23 cellular contexts compared by ENCODE assay signal in the genomic region with DNA sequence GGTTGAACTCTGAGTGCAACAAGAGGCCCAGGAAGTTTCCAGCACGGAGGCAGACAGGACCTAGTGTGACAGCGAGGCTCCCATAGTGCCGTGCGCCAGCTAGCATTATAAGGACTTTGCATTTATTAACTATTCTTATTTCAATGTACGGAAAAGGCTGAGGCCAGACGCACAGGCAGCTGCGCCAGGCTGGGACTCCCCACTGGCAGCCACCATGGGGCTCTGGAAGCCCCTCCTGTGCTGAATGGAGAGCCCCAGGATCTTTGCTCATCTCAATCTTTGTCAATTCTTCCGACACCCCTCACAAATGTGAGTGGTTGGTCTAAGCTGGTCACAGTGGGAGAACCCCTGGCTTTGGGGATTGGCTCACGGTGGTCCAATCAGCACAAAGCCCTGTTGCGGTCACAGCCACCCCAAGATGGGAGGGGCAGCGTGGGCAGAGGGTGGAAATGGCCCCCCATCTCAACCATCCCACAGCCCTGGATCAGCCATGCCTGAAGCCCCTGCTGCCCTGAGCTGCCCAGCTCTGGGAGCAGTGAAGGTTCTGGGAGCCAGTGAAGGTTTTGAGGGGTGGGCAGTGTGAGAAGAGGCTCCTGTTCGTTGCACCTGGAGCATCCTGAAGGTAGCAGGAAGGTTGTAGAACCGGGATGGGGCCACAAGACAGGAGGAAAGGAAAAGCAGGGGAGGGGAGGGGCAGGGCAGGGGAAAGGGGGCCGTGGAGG. TPM values are rescaled to one million over a fixed set of nuclear protein-coding genes. Genes with fewer than 3 reads are reported as not detected.
DNase-seq lines count a peak whose midpoint lies in the region; ATAC-seq and TF ChIP-seq lines count a peak whose summit lies in the region.
"Had no signal": no experiment of that assay in that cellular context is flagged by ENCODE, and none has a peak within 500 bp of the region (broad histone marks: within the 10 kb centered on the region; RNA-seq: fewer than 3 reads in every experiment).

No MANE protein-coding gene starts in this region.

- H2BK120ac ChIP-seq in mesendoderm (ENCODE audit: low read depth, low read length) = no peak overlapping the region

- no peaks in the 10 kb centered on the region for H3K36me3 Mint-ChIP-seq in natural killer cell treated with Interleukin-12 subunit alpha and Interleukin-12 subunit beta and Interleukin-15 and Interleukin-18, amount 100 ng/mL, for 72 hours
- no peaks in the 10 kb centered on the region for H3K36me3 Mint-ChIP-seq in natural killer cell
- H3K36me3 Mint-ChIP-seq in activated T-cell treated with anti-CD3 and anti-CD28 coated beads, Interleukin-2, amount 50 U/mL, for 72 hours (ENCODE audit: insufficient read depth in 2 of 2) = peaks cover 0 to 3% of the 10 kb centered on the region in 2 donors

- H3K9me3 ChIP-seq in SU-DHL-6 (ENCODE audit: insufficient read depth, low read length) = no peaks in the 10 kb centered on the region
- no peaks in the 10 kb centered on the region for H3K9me3 ChIP-seq in upper lobe of right lung
- H3K9me3 ChIP-seq: heart left ventricle, ovary had no signal

- no peaks in the 10 kb centered on the region for H3K9me3 Mint-ChIP-seq in natural killer cell treated with Interleukin-12 subunit alpha and Interleukin-12 subunit beta and Interleukin-15 and Interleukin-18, amount 100 ng/mL, for 72 hours
- H3K9me3 Mint-ChIP-seq in natural killer cell = no peaks in the 10 kb centered on the region
- no peaks in the 10 kb centered on the region for H3K9me3 Mint-ChIP-seq in activated T-cell treated with anti-CD3 and anti-CD28 coated beads, Interleukin-2, amount 50 U/mL, for 72 hours
- H3K9me3 Mint-ChIP-seq: activated naive CD4-positive, alpha-beta T cell treated with anti-CD3 and anti-CD28 coated beads, Interleukin-2, amount 50 U/mL, for 72 hours had no signal

- no peaks in the 10 kb centered on the region for H4K20me1 ChIP-seq in SU-DHL-6 (ENCODE audit: low read depth, low read length)

- no peak overlapping the region for H3K9ac ChIP-seq in SU-DHL-6 (ENCODE audit: low read length)
- H3K9ac ChIP-seq in mesendoderm (ENCODE audit: low read length) = no peak overlapping the region

- H2BK15ac ChIP-seq in mesendoderm (replicated peaks; ENCODE audit: low read depth) = no peak overlapping the region

- peak overlapping the region; percentile 58 for H3K4ac ChIP-seq in mesendoderm (ENCODE audit: low read depth, low read length)

- no peaks in the 10 kb centered on the region for H3K79me1 ChIP-seq in mesendoderm (ENCODE audit: low read length)

- H3K27ac ChIP-seq in SU-DHL-6 (ENCODE audit: low read depth, low read length) = no peak overlapping the region
- H3K27ac ChIP-seq in mesendoderm (ENCODE audit: low read depth, low read length) = no peak overlapping the region
- H3K27ac ChIP-seq in upper lobe of right lung = no peak overlapping the region
- H3K27ac ChIP-seq: cardiac muscle cell, heart left ventricle, ovary, VCaP had no signal

- DNase-seq in natural killer cell treated with Interleukin-12 subunit alpha and Interleukin-12 subunit beta and Interleukin-15 and Interleukin-18, amount 100 ng/mL, for 72 hours (ENCODE audit: low spot score) = peak; percentile 58
- DNase-seq in natural killer cell (no peak), mesendoderm (no peak), upper lobe of right lung (peak; percentile 40)
- DNase-seq in activated T-cell treated with anti-CD3 and anti-CD28 coated beads, Interleukin-2, amount 50 U/mL, for 72 hours = no peak
- DNase-seq: activated CD4-positive, alpha-beta T cell treated with anti-CD3 and anti-CD28 coated beads, Interleukin-2, amount 50 U/mL, for 1 hour; C1 segment of cervical spinal cord; COR-L47; DMS79; effector memory CD4-positive, alpha-beta T cell; GF-D8; KG1; NCI-H1417 treated with DMSO at 0.1 percent for 48 hours; NCI-H748 treated with DMSO at 0.1 percent for 48 hours had no signal

- no peak overlapping the region for H2AK5ac ChIP-seq in mesendoderm (ENCODE audit: low read length)

- no peak overlapping the region for H3K23ac ChIP-seq in mesendoderm (ENCODE audit: low read length)

- H3K27me3 ChIP-seq in SU-DHL-6 (ENCODE audit: low read length) = no peaks in the 10 kb centered on the region
- H3K27me3 ChIP-seq in mesendoderm (ENCODE audit: insufficient read depth, low read length, poor library complexity) = no peaks in the 10 kb centered on the region
- H3K27me3 ChIP-seq in upper lobe of right lung = peaks cover 16% of the 10 kb centered on the region
- H3K27me3 ChIP-seq: ovary had no signal

- H3K79me2 ChIP-seq in SU-DHL-6 (ENCODE audit: insufficient read depth, low read length) = no peaks in the 10 kb centered on the region
- no peaks in the 10 kb centered on the region for H3K79me2 ChIP-seq in mesendoderm (ENCODE audit: control insufficient read depth, insufficient read depth, low read length)

- no peak for TF ChIP-seq CTCF in natural killer cell (IDR thresholded peaks at IDR 0.05)
- no peak for TF ChIP-seq CTCF in SU-DHL-6 (IDR thresholded peaks at IDR 0.05; ENCODE audit: insufficient read depth, low read length, poor library complexity, severe bottlenecking)
- no peak for TF ChIP-seq CTCF in upper lobe of right lung (IDR thresholded peaks at IDR 0.05)

- peaks cover 23 to 30% of the 10 kb centered on the region in 2 donors for H3K27me3 Mint-ChIP-seq in natural killer cell treated with Interleukin-12 subunit alpha and Interleukin-12 subunit beta and Interleukin-15 and Interleukin-18, amount 100 ng/mL, for 72 hours
- H3K27me3 Mint-ChIP-seq in natural killer cell (ENCODE audit: low read depth in 2 of 2) = peaks cover 28 to 42% of the 10 kb centered on the region in 2 donors
- peaks cover 41% of the 10 kb centered on the region for H3K27me3 Mint-ChIP-seq in activated T-cell treated with anti-CD3 and anti-CD28 coated beads, Interleukin-2, amount 50 U/mL, for 72 hours (ENCODE audit: low read depth)

- peak in 1 of 2 donors; percentile 10 for ATAC-seq in natural killer cell treated with Interleukin-12 subunit alpha and Interleukin-12 subunit beta and Interleukin-15 and Interleukin-18, amount 100 ng/mL, for 72 hours
- ATAC-seq in natural killer cell (no peak), upper lobe of right lung (no peak), GM21619 (IDR thresholded peaks at IDR 0.05; ENCODE audit: unreplicated experiment) (no peak), HG03571 (IDR thresholded peaks at IDR 0.05; ENCODE audit: unreplicated experiment) (no peak)
- no peak for ATAC-seq in activated T-cell treated with anti-CD3 and anti-CD28 coated beads, Interleukin-2, amount 50 U/mL, for 72 hours (replicated peaks in 1 of 2)
- ATAC-seq: activated naive CD4-positive, alpha-beta T cell treated with anti-CD3 and anti-CD28 coated beads, Interleukin-2, amount 50 U/mL, for 72 hours; heart left ventricle had no signal

- no peaks in the 10 kb centered on the region for H3K9me2 ChIP-seq in SU-DHL-6 (replicated peaks; ENCODE audit: insufficient read depth, low read length)

- peak overlapping the region; percentile 67 for H2AFZ ChIP-seq in SU-DHL-6 (ENCODE audit: low read depth, low read length, severe bottlenecking)

- no peak overlapping the region for H3K4me3 ChIP-seq in SU-DHL-6 (ENCODE audit: insufficient read depth, low read length, poor library complexity, severe bottlenecking)
- H3K4me3 ChIP-seq in mesendoderm (ENCODE audit: low read length) = no peak overlapping the region
- no peak overlapping the region for H3K4me3 ChIP-seq in upper lobe of right lung
- H3K4me3 ChIP-seq: cardiac muscle cell, coronary artery, heart left ventricle, ovary had no signal

- peaks cover 11% of the 10 kb centered on the region for H3K4me1 ChIP-seq in mesendoderm (ENCODE audit: control insufficient read depth, low read depth, low read length)
- no peaks in the 10 kb centered on the region for H3K4me1 ChIP-seq in upper lobe of right lung

- H3K18ac ChIP-seq in mesendoderm (ENCODE audit: low read length) = no peak overlapping the region

- no peaks in the 10 kb centered on the region for H3F3A ChIP-seq in SU-DHL-6 (ENCODE audit: insufficient read depth)

- no peak overlapping the region for H4K8ac ChIP-seq in mesendoderm (ENCODE audit: low read depth, low read length)

- no peak overlapping the region for H3K27ac Mint-ChIP-seq in natural killer cell treated with Interleukin-12 subunit alpha and Interleukin-12 subunit beta and Interleukin-15 and Interleukin-18, amount 100 ng/mL, for 72 hours
- no peak overlapping the region for H3K27ac Mint-ChIP-seq in natural killer cell
- no peak overlapping the region for H3K27ac Mint-ChIP-seq in activated T-cell treated with anti-CD3 and anti-CD28 coated beads, Interleukin-2, amount 50 U/mL, for 72 hours
- H3K27ac Mint-ChIP-seq: activated naive CD4-positive, alpha-beta T cell treated with anti-CD3 and anti-CD28 coated beads, Interleukin-2, amount 50 U/mL, for 72 hours had no signal

- no CpG with 5 or more reads among the region's 14 CpGs for whole genome bisulfite sequencing in mesendoderm (ENCODE audit: extremely low coverage, insufficient coverage, low lambda C conversion rate)

- no peak overlapping the region for H4K5ac ChIP-seq in mesendoderm (ENCODE audit: low read length)

- H3K56ac ChIP-seq in mesendoderm (ENCODE audit: low read length) = no peak overlapping the region

- no peak overlapping the region for H2BK5ac ChIP-seq in mesendoderm (ENCODE audit: low read length)

- H3K4me2 ChIP-seq in SU-DHL-6 (ENCODE audit: low read depth, low read length, poor library complexity, severe bottlenecking) (peak overlapping the region; percentile 34), mesendoderm (ENCODE audit: low read length) (no peak overlapping the region)

- H3K4me1 Mint-ChIP-seq in natural killer cell treated with Interleukin-12 subunit alpha and Interleukin-12 subunit beta and Interleukin-15 and Interleukin-18, amount 100 ng/mL, for 72 hours (ENCODE audit: low read depth in 2 of 2) = peaks cover 6 to 7% of the 10 kb centered on the region in 2 donors
- H3K4me1 Mint-ChIP-seq in natural killer cell = peaks cover 7 to 8% of the 10 kb centered on the region in 2 donors
- no peaks in the 10 kb centered on the region for H3K4me1 Mint-ChIP-seq in activated T-cell treated with anti-CD3 and anti-CD28 coated beads, Interleukin-2, amount 50 U/mL, for 72 hours (ENCODE audit: low read depth)

- no peak overlapping the region for H3K4me3 Mint-ChIP-seq in natural killer cell treated with Interleukin-12 subunit alpha and Interleukin-12 subunit beta and Interleukin-15 and Interleukin-18, amount 100 ng/mL, for 72 hours
- no peak overlapping the region for H3K4me3 Mint-ChIP-seq in natural killer cell
- no peak overlapping the region for H3K4me3 Mint-ChIP-seq in activated T-cell treated with anti-CD3 and anti-CD28 coated beads, Interleukin-2, amount 50 U/mL, for 72 hours

- intact Hi-C loops in natural killer cell (cut with micrococcal nuclease) = no loop called here
- intact Hi-C loops in upper lobe of right lung (cut with DNase I) = no loop called here

- no peaks in the 10 kb centered on the region for H3K36me3 ChIP-seq in SU-DHL-6 (ENCODE audit: low read length)
- H3K36me3 ChIP-seq in mesendoderm (ENCODE audit: control insufficient read depth, insufficient read depth, low read length) = no peaks in the 10 kb centered on the region
- no peaks in the 10 kb centered on the region for H3K36me3 ChIP-seq in upper lobe of right lung
- H3K36me3 ChIP-seq: cardiac muscle cell, heart left ventricle, ovary had no signal

RNA-seq across cellular contexts. Expression of gene ADARB1, which starts 59.5 kb away (rescaled TPM):
- 10 to 100 TPM; 28.7 to 38.5 TPM for total RNA-seq in natural killer cell treated with Interleukin-12 subunit alpha and Interleukin-12 subunit beta and Interleukin-15 and Interleukin-18, amount 100 ng/mL, for 72 hours
- 10 to 100 TPM; 20.7 to 28.0 (median 26.6) TPM for total RNA-seq in natural killer cell
- 4.6 TPM for polyA plus RNA-seq in mesendoderm (2013, experiment 1 of 2)
- polyA plus RNA-seq in mesendoderm (2013, experiment 2 of 2) = 4.7 TPM
- total RNA-seq in upper lobe of right lung = 73.6 TPM
- 10 to 100 TPM; 41.7 to 45.3 TPM for total RNA-seq in activated T-cell treated with anti-CD3 and anti-CD28 coated beads, Interleukin-2, amount 50 U/mL, for 72 hours

Comparison
In these comparisons a context has a peak if more than half of its experiments do, and no peak if none do; other contexts are left out.
1. DNase-seq: peak in natural killer cell treated with Interleukin-12 subunit alpha and Interleukin-12 subunit beta and Interleukin-15 and Interleukin-18, amount 100 ng/mL, for 72 hours (single experiment) and upper lobe of right lung (single experiment); none in natural killer cell (single experiment), mesendoderm (single experiment) and activated T-cell treated with anti-CD3 and anti-CD28 coated beads, Interleukin-2, amount 50 U/mL, for 72 hours (0 of 2).